ENCODE assay signal across 9 cellular contexts in genomic region chr9:22037954-22038690, GRCh38. TPM values are rescaled to one million over a fixed set of nuclear protein-coding genes. Genes with fewer than 3 reads are reported as not detected.
DNase-seq lines count a peak whose midpoint lies in the region; ATAC-seq, FAIRE-seq and TF ChIP-seq lines count a peak whose summit lies in the region.
"Had no signal": no experiment of that assay in that cellular context is flagged by ENCODE, and none has a peak within 500 bp of the region (broad histone marks: within the 10 kb centered on the region; RNA-seq: fewer than 3 reads in every experiment).

No MANE protein-coding gene starts in this region.

- peaks cover 44% of the 10 kb centered on the region for H3K4me1 Mint-ChIP-seq in activated CD4-positive, alpha-beta memory T cell treated with anti-CD3 and anti-CD28 coated beads, Interleukin-2, amount 10 ng/mL, durations not matched to agents 7 days and 5 days
- H3K4me1 Mint-ChIP-seq: IgD-negative memory B cell had no signal

- no peak overlapping the region for H3K27ac Mint-ChIP-seq in activated CD4-positive, alpha-beta memory T cell treated with anti-CD3 and anti-CD28 coated beads, Interleukin-2, amount 10 ng/mL, durations not matched to agents 7 days and 5 days
- H3K27ac Mint-ChIP-seq: IgD-negative memory B cell had no signal

- H3K27ac ChIP-seq in SU-DHL-6 (ENCODE audit: low read depth, low read length) = no peak overlapping the region

- H3K36me3 Mint-ChIP-seq in activated CD4-positive, alpha-beta memory T cell treated with anti-CD3 and anti-CD28 coated beads, Interleukin-2, amount 10 ng/mL, durations not matched to agents 7 days and 5 days (ENCODE audit: low read depth) = peaks cover 3% of the 10 kb centered on the region

- no peaks in the 10 kb centered on the region for H3K9me3 Mint-ChIP-seq in activated CD4-positive, alpha-beta memory T cell treated with anti-CD3 and anti-CD28 coated beads, Interleukin-2, amount 10 ng/mL, durations not matched to agents 7 days and 5 days
- H3K9me3 Mint-ChIP-seq: IgD-negative memory B cell had no signal

- peak; percentile 49 for ATAC-seq in HG02678 (IDR thresholded peaks at IDR 0.05; ENCODE audit: unreplicated experiment)
- ATAC-seq in HG02840 (IDR thresholded peaks at IDR 0.05; ENCODE audit: low FRiP score, unreplicated experiment) = no peak
- no peak for ATAC-seq in HG03159 (IDR thresholded peaks at IDR 0.05; ENCODE audit: unreplicated experiment)

- no peak overlapping the region for H3K4me2 ChIP-seq in SU-DHL-6 (ENCODE audit: low read depth, low read length, poor library complexity, severe bottlenecking)

- CTCF ChIA-PET in activated CD4-positive, alpha-beta memory T cell treated with anti-CD3 and anti-CD28 coated beads, Interleukin-2, amount 10 ng/mL, durations not matched to agents 7 days and 5 days (lab: Charles Lee) = interaction anchor here (0.6 to 8.1 kb wide), 21 partner anchors 9 to 329 kb away, joined by 3 to 69 read pairs (median 4); partner anchors contain the start of genes CDKN2A and CDKN2B

- no peak for FAIRE-seq in D721Med (lab: Jason Lieb, UNC)
- peak; percentile 89 for FAIRE-seq in islet of Langerhans (lab: Jason Lieb, UNC)

- no peaks in the 10 kb centered on the region for H3K79me2 ChIP-seq in SU-DHL-6 (ENCODE audit: insufficient read depth, low read length)

- H3K9me3 ChIP-seq in SU-DHL-6 (ENCODE audit: insufficient read depth, low read length) = no peaks in the 10 kb centered on the region

- H3F3A ChIP-seq in SU-DHL-6 (ENCODE audit: insufficient read depth) = no peaks in the 10 kb centered on the region

- no peaks in the 10 kb centered on the region for H3K27me3 ChIP-seq in SU-DHL-6 (ENCODE audit: low read length)

- peak; percentile 40 for TF ChIP-seq CTCF in D721Med (IDR thresholded peaks at IDR 0.05; ENCODE audit: insufficient read depth, missing control alignments)
- peak; percentile 59 for TF ChIP-seq CTCF in SU-DHL-6 (IDR thresholded peaks at IDR 0.05; ENCODE audit: insufficient read depth, low read length, poor library complexity, severe bottlenecking)

- no peak overlapping the region for H3K4me3 Mint-ChIP-seq in activated CD4-positive, alpha-beta memory T cell treated with anti-CD3 and anti-CD28 coated beads, Interleukin-2, amount 10 ng/mL, durations not matched to agents 7 days and 5 days
- H3K4me3 Mint-ChIP-seq: IgD-negative memory B cell had no signal

- POLR2A ChIA-PET in activated CD4-positive, alpha-beta memory T cell treated with anti-CD3 and anti-CD28 coated beads, Interleukin-2, amount 10 ng/mL, durations not matched to agents 7 days and 5 days (lab: Charles Lee) = interaction anchor here (0.9 to 1.6 kb wide), 3 partner anchors 29 to 44 kb away, joined by 3 to 8 read pairs (median 7); partner anchors contain the start of genes CDKN2A, CDKN2B and CDKN2B-AS1

- no peaks in the 10 kb centered on the region for H4K20me1 ChIP-seq in SU-DHL-6 (ENCODE audit: low read depth, low read length)

- no peak for DNase-seq in D721Med (ENCODE audit: insufficient read length, low spot score)
- no peak for DNase-seq in hypothalamus (lab: John Stamatoyannopoulos, UW)
- no peak for DNase-seq in activated CD4-positive, alpha-beta memory T cell treated with anti-CD3 and anti-CD28 coated beads, Interleukin-2, amount 10 ng/mL, durations not matched to agents 7 days and 5 days

- H3K9ac ChIP-seq in SU-DHL-6 (ENCODE audit: low read length) = no peak overlapping the region

- no peak overlapping the region for H2AFZ ChIP-seq in SU-DHL-6 (ENCODE audit: low read depth, low read length, severe bottlenecking)

- H3K4me3 ChIP-seq in SU-DHL-6 (ENCODE audit: insufficient read depth, low read length, poor library complexity, severe bottlenecking) = no peak overlapping the region

- H3K27me3 Mint-ChIP-seq in activated CD4-positive, alpha-beta memory T cell treated with anti-CD3 and anti-CD28 coated beads, Interleukin-2, amount 10 ng/mL, durations not matched to agents 7 days and 5 days = peaks cover 21% of the 10 kb centered on the region
- H3K27me3 Mint-ChIP-seq: IgD-negative memory B cell had no signal

- H3K9me2 ChIP-seq in SU-DHL-6 (replicated peaks; ENCODE audit: insufficient read depth, low read length) = no peaks in the 10 kb centered on the region

- H3K36me3 ChIP-seq in SU-DHL-6 (ENCODE audit: low read length) = no peaks in the 10 kb centered on the region

RNA-seq across cellular contexts. Expression of gene CDKN2B, which starts 29.0 kb away (rescaled TPM):
- total RNA-seq in activated CD4-positive, alpha-beta memory T cell treated with anti-CD3 and anti-CD28 coated beads, Interleukin-2, amount 10 ng/mL, durations not matched to agents 7 days and 5 days = 1 to 10 TPM; 2.5 to 3.4 TPM

RNA-seq across cellular contexts. Expression of gene CDKN2B-AS1, which starts 43.5 kb away (rescaled TPM):
- 1 to 10 TPM; 2.6 TPM for total RNA-seq in activated CD4-positive, alpha-beta memory T cell treated with anti-CD3 and anti-CD28 coated beads, Interleukin-2, amount 10 ng/mL, durations not matched to agents 7 days and 5 days

RNA-seq across cellular contexts. Expression of gene CDKN2A, which starts 43.9 kb away (rescaled TPM):
- total RNA-seq in activated CD4-positive, alpha-beta memory T cell treated with anti-CD3 and anti-CD28 coated beads, Interleukin-2, amount 10 ng/mL, durations not matched to agents 7 days and 5 days = 10 to 100 TPM; 19.4 to 23.2 TPM
